ENCODE assay signal across 17 cellular contexts in genomic region chr7:4731803-4732202, GRCh38.
"Had no signal": no experiment of that assay in that cellular context is flagged by ENCODE, and none has a peak within 500 bp of the region (broad histone marks: within the 10 kb centered on the region; RNA-seq: fewer than 3 reads in every experiment).

No MANE protein-coding gene starts in this region.

- H3K27me3 Mint-ChIP-seq: stimulated activated naive CD8-positive, alpha-beta T cell treated with anti-CD3 and anti-CD28 coated beads, Interleukin-15, amount 100 ng/mL, for 72 hours had no signal

- H3K36me3 ChIP-seq: cardiac muscle cell, prostate gland, right atrium auricular region had no signal

- H3K4me3 Mint-ChIP-seq: natural killer cell had no signal

- H3K9me3 Mint-ChIP-seq: natural killer cell; stimulated activated naive CD8-positive, alpha-beta T cell treated with anti-CD3 and anti-CD28 coated beads, Interleukin-15, amount 100 ng/mL, for 72 hours had no signal

- H3K36me3 Mint-ChIP-seq: natural killer cell had no signal

- ATAC-seq: body of pancreas; natural killer cell; SK-N-SH treated with all-trans-retinoic acid at 6 μM for 48 hours; stimulated activated naive CD8-positive, alpha-beta T cell treated with anti-CD3 and anti-CD28 coated beads, Interleukin-15, amount 100 ng/mL, for 72 hours had no signal

- H3K9me3 ChIP-seq: body of pancreas, prostate gland, right atrium auricular region, tibial nerve had no signal

- DNase-seq: activated CD4-positive, alpha-beta T cell treated with anti-CD3 and anti-CD28 coated beads for 1 hour; activated CD8-positive, alpha-beta memory T cell treated with anti-CD3 and anti-CD28 coated beads, Interleukin-2, amount 50 U/mL, for 48 hours; activated naive CD4-positive, alpha-beta T cell treated with Interleukin-2 at 50 U/mL for 16 hours; activated T-cell treated with anti-CD3 and anti-CD28 coated beads, Interleukin-2, amount 50 U/mL, for 48 hours; anterior cingulate cortex; body of pancreas; foreskin fibroblast; kidney; natural killer cell; stimulated activated CD4-positive, alpha-beta T cell treated with anti-CD3 and anti-CD28 coated beads, Interleukin-4, amount 100 ng/mL, for 24 hours; stimulated activated naive CD8-positive, alpha-beta T cell treated with anti-CD3 and anti-CD28 coated beads, Interleukin-15, amount 100 ng/mL, for 72 hours; WERI-Rb-1 had no signal

- H3K27ac ChIP-seq: body of pancreas, prostate gland, right atrium auricular region, tibial nerve, WERI-Rb-1 had no signal
